ENCODE assay signal across 1 cellular context in genomic region chr1:209576392-209576791, GRCh38.
TF ChIP-seq lines count a peak whose summit lies in the region.

No MANE protein-coding gene starts in this region.

TF ChIP-seq in SK-N-SH treated with all-trans-retinoic acid at 6 μM for 48 hours, 23 proteins besides CTCF, POLR2A, EP300 and RAD21 (continued from another document):
- TF ChIP-seq CREB5 (CRISPR knock-in tag; IDR thresholded peaks at IDR 0.05; ENCODE audit: low read depth) (no peak), TCF4 (CRISPR knock-in tag; IDR thresholded peaks at IDR 0.05; ENCODE audit: borderline replicate concordance) (no peak), ZNF565 (CRISPR knock-in tag; conservative IDR thresholded peaks at IDR 0.05; ENCODE audit: low read depth) (no peak)
- TF ChIP-seq, protein P1, sequence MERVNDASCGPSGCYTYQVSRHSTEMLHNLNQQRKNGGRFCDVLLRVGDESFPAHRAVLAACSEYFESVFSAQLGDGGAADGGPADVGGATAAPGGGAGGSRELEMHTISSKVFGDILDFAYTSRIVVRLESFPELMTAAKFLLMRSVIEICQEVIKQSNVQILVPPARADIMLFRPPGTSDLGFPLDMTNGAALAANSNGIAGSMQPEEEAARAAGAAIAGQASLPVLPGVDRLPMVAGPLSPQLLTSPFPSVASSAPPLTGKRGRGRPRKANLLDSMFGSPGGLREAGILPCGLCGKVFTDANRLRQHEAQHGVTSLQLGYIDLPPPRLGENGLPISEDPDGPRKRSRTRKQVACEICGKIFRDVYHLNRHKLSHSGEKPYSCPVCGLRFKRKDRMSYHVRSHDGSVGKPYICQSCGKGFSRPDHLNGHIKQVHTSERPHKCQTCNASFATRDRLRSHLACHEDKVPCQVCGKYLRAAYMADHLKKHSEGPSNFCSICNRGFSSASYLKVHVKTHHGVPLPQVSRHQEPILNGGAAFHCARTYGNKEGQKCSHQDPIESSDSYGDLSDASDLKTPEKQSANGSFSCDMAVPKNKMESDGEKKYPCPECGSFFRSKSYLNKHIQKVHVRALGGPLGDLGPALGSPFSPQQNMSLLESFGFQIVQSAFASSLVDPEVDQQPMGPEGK (CRISPR knock-in tag; IDR thresholded peaks at IDR 0.05; ENCODE audit: borderline replicate concordance), result no peak
